ENCODE assay signal across 1 cellular context in genomic region chr10:71989658-71990454, GRCh38.
TF ChIP-seq lines count a peak whose summit lies in the region.

No MANE protein-coding gene starts in this region.

TF ChIP-seq in K562, 482 proteins besides CTCF, POLR2A, EP300 and RAD21 (continued from another document):
- TF ChIP-seq DLX4 (CRISPR knock-in tag; IDR thresholded peaks at IDR 0.05) (no peak), PTTG1 (tag; IDR thresholded peaks at IDR 0.05; ENCODE audit: low read depth) (no peak), HEY1 (CRISPR knock-in tag; IDR thresholded peaks at IDR 0.05; ENCODE audit: borderline replicate concordance) (no peak), ZC3H11A (IDR thresholded peaks at IDR 0.05; ENCODE audit: low read depth, low read length) (no peak), CHCHD3 (CRISPR knock-in tag; IDR thresholded peaks at IDR 0.05) (no peak), ZNF507 (tag; conservative IDR thresholded peaks at IDR 0.05) (peak; percentile 36), KAT8 (IDR thresholded peaks at IDR 0.05; ENCODE audit: low read depth) (no peak), ZNF785 (CRISPR knock-in tag; IDR thresholded peaks at IDR 0.05) (no peak), ZNF24 (IDR thresholded peaks at IDR 0.05) (no peak), SIX5 (IDR thresholded peaks at IDR 0.05; ENCODE audit: borderline replicate concordance in 1 of 2, insufficient read depth in 1 of 2, low read depth in 1 of 2, low read length in 2 of 2) (no peak)
